8 cellular contexts compared by ENCODE assay signal in the genomic region with DNA sequence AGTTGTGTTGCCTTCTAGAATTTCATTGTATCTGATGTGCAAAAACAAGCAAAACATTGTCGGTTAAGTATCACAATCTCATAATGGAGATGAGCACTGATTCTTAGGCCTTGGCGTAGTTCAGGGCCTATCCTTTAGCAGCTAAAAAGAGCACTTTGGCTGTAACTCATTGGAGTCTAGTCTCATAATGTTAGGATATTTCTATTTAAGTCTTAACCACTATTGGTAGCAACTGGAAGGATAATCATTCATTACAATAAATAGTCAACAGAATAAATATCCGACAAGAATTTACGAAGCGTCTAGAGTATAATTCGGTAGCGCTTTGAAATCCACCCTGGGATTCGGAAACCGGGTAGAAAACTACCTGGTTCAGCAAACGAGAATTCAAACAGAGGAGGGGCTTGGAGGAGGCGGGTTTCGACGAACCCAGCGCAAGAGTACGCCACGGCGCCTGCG. TPM values are rescaled to one million over a fixed set of nuclear protein-coding genes. Genes with fewer than 3 reads are reported as not detected.
DNase-seq lines count a peak whose midpoint lies in the region; ATAC-seq and TF ChIP-seq lines count a peak whose summit lies in the region.

No MANE protein-coding gene starts in this region.

- H3K4me3 ChIP-seq in iPS-18a (ENCODE audit: low read length): peak overlapping the region; percentile 98
- peak overlapping the region; percentile 98 for H3K4me3 ChIP-seq in skeletal muscle tissue (ENCODE audit: low read length in 3 of 3)

- H3K9me3 ChIP-seq in iPS-18a (ENCODE audit: control insufficient read depth, low read depth, low read length) (no peaks in the 10 kb centered on the region), skeletal muscle tissue (ENCODE audit: control insufficient read depth in 3 of 3, low read length in 3 of 3) (no peaks in the 10 kb centered on the region)

- H3K27ac ChIP-seq in iPS-18a (ENCODE audit: low read length): peak overlapping the region; percentile 99
- H3K27ac ChIP-seq in skeletal muscle tissue (ENCODE audit: low read depth, low read length): peak overlapping the region; percentile 99

- ATAC-seq in GM19023 (IDR thresholded peaks at IDR 0.05; ENCODE audit: unreplicated experiment) (peak; percentile 75), HG03139 (IDR thresholded peaks at IDR 0.05; ENCODE audit: unreplicated experiment) (peak; percentile 72), SK-N-SH treated with all-trans-retinoic acid at 6 μM for 48 hours (peak; percentile 88)

- H3K9ac ChIP-seq in iPS-18a (ENCODE audit: low read length) (peak overlapping the region; percentile 99), skeletal muscle tissue (ENCODE audit: low read depth in 1 of 3, low read length in 3 of 3) (peak overlapping the region; percentile 95 to 99 (median 97))

- H3K27me3 ChIP-seq in iPS-18a (ENCODE audit: control insufficient read depth, insufficient read depth, low read length) (peaks cover 6% of the 10 kb centered on the region), skeletal muscle tissue (ENCODE audit: control insufficient read depth in 3 of 3, insufficient read depth in 3 of 3, low read length in 3 of 3) (peaks cover 0 to 4% (median 0%) of the 10 kb centered on the region in 3 donors)

- H3K36me3 ChIP-seq in iPS-18a (ENCODE audit: control insufficient read depth, low read depth, low read length) (no peaks in the 10 kb centered on the region), skeletal muscle tissue (ENCODE audit: control insufficient read depth in 3 of 3, insufficient read depth in 3 of 3, low read length in 3 of 3) (no peaks in the 10 kb centered on the region)

- H3K4me1 ChIP-seq in iPS-18a (ENCODE audit: control insufficient read depth, low read depth, low read length) (peaks cover 26% of the 10 kb centered on the region), skeletal muscle tissue (ENCODE audit: control insufficient read depth in 3 of 3, insufficient read depth in 3 of 3, low read length in 3 of 3) (peaks cover 6 to 14% (median 13%) of the 10 kb centered on the region in 3 donors)

- DNase-seq in COLO668 (lab: John Stamatoyannopoulos, UW; ENCODE audit: unreplicated experiment): peak; percentile 89
- peak; percentile 94 for DNase-seq in astrocyte of the hippocampus (ENCODE audit: low read depth, low spot score)
- DNase-seq in NCI-H1436 treated with DMSO at 0.1 percent for 48 hours (lab: John Stamatoyannopoulos, UW): no peak

TF ChIP-seq in SK-N-SH treated with all-trans-retinoic acid at 6 μM for 48 hours, 23 proteins besides CTCF, POLR2A, EP300 and RAD21:
- no peak for TF ChIP-seq ZC3H10 (CRISPR knock-in tag; IDR thresholded peaks at IDR 0.05)
- TF ChIP-seq, protein P1, sequence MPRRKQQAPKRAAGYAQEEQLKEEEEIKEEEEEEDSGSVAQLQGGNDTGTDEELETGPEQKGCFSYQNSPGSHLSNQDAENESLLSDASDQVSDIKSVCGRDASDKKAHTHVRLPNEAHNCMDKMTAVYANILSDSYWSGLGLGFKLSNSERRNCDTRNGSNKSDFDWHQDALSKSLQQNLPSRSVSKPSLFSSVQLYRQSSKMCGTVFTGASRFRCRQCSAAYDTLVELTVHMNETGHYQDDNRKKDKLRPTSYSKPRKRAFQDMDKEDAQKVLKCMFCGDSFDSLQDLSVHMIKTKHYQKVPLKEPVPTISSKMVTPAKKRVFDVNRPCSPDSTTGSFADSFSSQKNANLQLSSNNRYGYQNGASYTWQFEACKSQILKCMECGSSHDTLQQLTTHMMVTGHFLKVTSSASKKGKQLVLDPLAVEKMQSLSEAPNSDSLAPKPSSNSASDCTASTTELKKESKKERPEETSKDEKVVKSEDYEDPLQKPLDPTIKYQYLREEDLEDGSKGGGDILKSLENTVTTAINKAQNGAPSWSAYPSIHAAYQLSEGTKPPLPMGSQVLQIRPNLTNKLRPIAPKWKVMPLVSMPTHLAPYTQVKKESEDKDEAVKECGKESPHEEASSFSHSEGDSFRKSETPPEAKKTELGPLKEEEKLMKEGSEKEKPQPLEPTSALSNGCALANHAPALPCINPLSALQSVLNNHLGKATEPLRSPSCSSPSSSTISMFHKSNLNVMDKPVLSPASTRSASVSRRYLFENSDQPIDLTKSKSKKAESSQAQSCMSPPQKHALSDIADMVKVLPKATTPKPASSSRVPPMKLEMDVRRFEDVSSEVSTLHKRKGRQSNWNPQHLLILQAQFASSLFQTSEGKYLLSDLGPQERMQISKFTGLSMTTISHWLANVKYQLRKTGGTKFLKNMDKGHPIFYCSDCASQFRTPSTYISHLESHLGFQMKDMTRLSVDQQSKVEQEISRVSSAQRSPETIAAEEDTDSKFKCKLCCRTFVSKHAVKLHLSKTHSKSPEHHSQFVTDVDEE (CRISPR knock-in tag; IDR thresholded peaks at IDR 0.05): no peak
- TF ChIP-seq BACH2 (CRISPR knock-in tag; IDR thresholded peaks at IDR 0.05; ENCODE audit: borderline replicate concordance): no peak
- no peak for TF ChIP-seq SNAI2 (CRISPR knock-in tag; IDR thresholded peaks at IDR 0.05)
- TF ChIP-seq CSDC2 (CRISPR knock-in tag; IDR thresholded peaks at IDR 0.05): no peak

RNA-seq across cellular contexts. Expression of a gene that starts 0.5 kb away (rescaled TPM):
- 23.5 TPM for total RNA-seq in skeletal muscle tissue

RNA-seq across cellular contexts. Expression of a gene that starts 57.9 kb away (rescaled TPM):
- total RNA-seq in skeletal muscle tissue: 59.0 TPM
